34 cellular contexts compared by ENCODE assay signal in genomic region chr14:38111046-38111445, GRCh38.
"Had no signal": no experiment of that assay in that cellular context is flagged by ENCODE, and none has a peak within 500 bp of the region (broad histone marks: within the 10 kb centered on the region; RNA-seq: fewer than 3 reads in every experiment).

No MANE protein-coding gene starts in this region.

- H3K27me3 ChIP-seq: MG63 had no signal

- H3K4me2 ChIP-seq: KMS-11 had no signal

- H3K36me3 ChIP-seq: MG63 had no signal

- H3K27ac ChIP-seq: KMS-11 had no signal

- H3K9ac ChIP-seq: KMS-11 had no signal

- H3K4me3 ChIP-seq: MG63 had no signal

- DNase-seq: Kasumi-1, MG63, MM.1S, MV-4-11, NCI-H1048, NCI-H1092, NCI-H1092 treated with DMSO at 0.1 percent for 48 hours, NCI-H1105, NCI-H1105 treated with DMSO at 0.1 percent for 48 hours, NCI-H1417, NCI-H1417 treated with DMSO at 0.1 percent for 48 hours, NCI-H1436, NCI-H1436 treated with DMSO at 0.1 percent for 48 hours, NCI-H146, NCI-H1694, NCI-H1694 treated with DMSO at 0.1 percent for 48 hours, NCI-H187, NCI-H187 treated with DMSO at 0.1 percent for 48 hours, NCI-H1930, NCI-H2029, NCI-H2029 treated with DMSO at 0.1 percent for 48 hours, NCI-H2081, NCI-H2081 treated with DMSO at 0.1 percent for 48 hours, NCI-H2107, NCI-H2171, NCI-H2171 treated with DMSO at 0.1 percent for 48 hours, NCI-H2227 treated with DMSO at 0.1 percent for 48 hours, NCI-H226, NCI-H345, NCI-H446, NCI-H446 treated with DMSO at 0.1 percent for 48 hours, NCI-H510A, NCI-H510A treated with DMSO at 0.1 percent for 48 hours had no signal

- H3K9me3 ChIP-seq: MG63 had no signal
